Comparison of ENCODE assay signal across 8 cellular contexts in genomic region chr9:70601000-70601929, GRCh38.
A peak's percentile ranks its signal among the peaks of the same experiment; 100 is the strongest.
DNase-seq lines count a peak whose midpoint lies in the region; ATAC-seq and TF ChIP-seq lines count a peak whose summit lies in the region.

No MANE protein-coding gene starts in this region.

- TF ChIP-seq POLR2A in Peyer's patch (IDR thresholded peaks at IDR 0.05), result no peak

- no peaks in the 10 kb centered on the region for H3K9me2 ChIP-seq in GM23248 (ENCODE audit: insufficient read depth)

- peaks cover 25% of the 10 kb centered on the region for H3K4me1 ChIP-seq in GM23248 (ENCODE audit: insufficient read depth)
- H3K4me1 ChIP-seq in Peyer's patch, result peaks cover 0 to 21% (median 0%) of the 10 kb centered on the region in 4 donors
- peaks cover 0 to 7% of the 10 kb centered on the region in 2 donors for H3K4me1 ChIP-seq in esophagus (ENCODE audit: control insufficient read depth in 2 of 2, insufficient read depth in 2 of 2, low read length in 1 of 2)
- H3K4me1 ChIP-seq in muscle layer of colon (ENCODE audit: insufficient read depth, low read length), result peaks cover 33% of the 10 kb centered on the region

- CTCF ChIA-PET in activated CD4-positive, alpha-beta T cell treated with anti-CD3 and anti-CD28 coated beads, Interleukin-2, amount 10 ng/mL, durations not matched to agents 7 days and 5 days (lab: Charles Lee), result interaction anchor here (0.6 to 1.8 kb wide), 12 partner anchors 8 to 648 kb away, joined by 3 to 10 read pairs (median 4); no protein-coding TSS in a partner anchor

- H3K4me1 Mint-ChIP-seq in stimulated activated naive B cell treated with anti-CD40 and anti-IgM and Interleukin-4, amounts not matched to agents 10 μg/mL and 1 μg/mL and 100 μg/mL, for 72 hours, result peaks cover 0 to 2% of the 10 kb centered on the region in 2 donors
- peaks cover 12% of the 10 kb centered on the region for H3K4me1 Mint-ChIP-seq in stimulated activated naive CD8-positive, alpha-beta T cell treated with anti-CD3 and anti-CD28 coated beads, Interleukin-15, amount 100 ng/mL, for 72 hours
- peaks cover 6% of the 10 kb centered on the region for H3K4me1 Mint-ChIP-seq in activated CD4-positive, alpha-beta T cell treated with anti-CD3 and anti-CD28 coated beads, Interleukin-2, amount 10 ng/mL, durations not matched to agents 7 days and 5 days

- no peaks in the 10 kb centered on the region for H3K36me3 ChIP-seq in GM23248 (ENCODE audit: low read depth)
- no peaks in the 10 kb centered on the region for H3K36me3 ChIP-seq in Peyer's patch
- H3K36me3 ChIP-seq in esophagus (ENCODE audit: control insufficient read depth in 2 of 2, insufficient read depth in 2 of 2, low read length in 1 of 2), result no peaks in the 10 kb centered on the region
- H3K36me3 ChIP-seq in muscle layer of colon (ENCODE audit: insufficient read depth, low read length), result no peaks in the 10 kb centered on the region

- in situ Hi-C loops in GM23248 (cut with MboI), result loop anchor here (10.0 kb wide), 1 partner anchor 246 kb away; no protein-coding TSS in a partner anchor

- peak overlapping the region; percentile 72 for H3K4me2 ChIP-seq in GM23248 (ENCODE audit: unreplicated experiment)

- 2 to 3% methylated on average over 30 of the region's 30 CpGs for WGBS in GM23248 (ENCODE audit: low coverage in 1 of 2, low lambda C conversion rate in 2 of 2, missing lambda C conversion rate in 2 of 2), 2 experiments
- WGBS in esophagus, 2 donors, result 31 to 35% methylated on average over 30 of the region's 30 CpGs

- DNase-seq in GM23248 (peak; percentile 96), Peyer's patch (peak; percentile 41 to 90 (median 82))
- no peak for DNase-seq in stimulated activated naive B cell treated with anti-CD40 and anti-IgM and Interleukin-4, amounts not matched to agents 10 μg/mL and 1 μg/mL and 100 μg/mL, for 72 hours
- DNase-seq in stimulated activated naive CD8-positive, alpha-beta T cell treated with anti-CD3 and anti-CD28 coated beads, Interleukin-15, amount 100 ng/mL, for 72 hours, result no peak
- no peak for DNase-seq in activated CD4-positive, alpha-beta T cell treated with anti-CD3 and anti-CD28 coated beads, Interleukin-2, amount 10 ng/mL, durations not matched to agents 7 days and 5 days

- peak overlapping the region; percentile 96 for H3K9ac ChIP-seq in GM23248
- H3K9ac ChIP-seq in muscle layer of colon (ENCODE audit: low read length), result peak overlapping the region; percentile 57

- H3K36me3 Mint-ChIP-seq in stimulated activated naive B cell treated with anti-CD40 and anti-IgM and Interleukin-4, amounts not matched to agents 10 μg/mL and 1 μg/mL and 100 μg/mL, for 72 hours, result no peaks in the 10 kb centered on the region
- no peaks in the 10 kb centered on the region for H3K36me3 Mint-ChIP-seq in activated CD4-positive, alpha-beta T cell treated with anti-CD3 and anti-CD28 coated beads, Interleukin-2, amount 10 ng/mL, durations not matched to agents 7 days and 5 days (ENCODE audit: low read depth)

- peak overlapping the region; percentile 61 for H2AFZ ChIP-seq in GM23248

- H3K9me3 ChIP-seq in GM23248 (ENCODE audit: low read depth), result no peaks in the 10 kb centered on the region
- H3K9me3 ChIP-seq in Peyer's patch, result no peaks in the 10 kb centered on the region
- H3K9me3 ChIP-seq in esophagus (ENCODE audit: control insufficient read depth in 2 of 2, insufficient read depth in 1 of 2, low read depth in 1 of 2, low read length in 1 of 2), result no peaks in the 10 kb centered on the region
- no peaks in the 10 kb centered on the region for H3K9me3 ChIP-seq in muscle layer of colon (ENCODE audit: low read length)

- POLR2A ChIA-PET in activated CD4-positive, alpha-beta T cell treated with anti-CD3 and anti-CD28 coated beads, Interleukin-2, amount 10 ng/mL, durations not matched to agents 7 days and 5 days (lab: Charles Lee), result interaction anchor here (1.2 kb wide), 1 partner anchor 249 kb away, joined by 3 read pairs; no protein-coding TSS in a partner anchor

- no peak for ATAC-seq in stimulated activated naive B cell treated with anti-CD40 and anti-IgM and Interleukin-4, amounts not matched to agents 10 μg/mL and 1 μg/mL and 100 μg/mL, for 72 hours (replicated peaks)
- ATAC-seq in stimulated activated naive CD8-positive, alpha-beta T cell treated with anti-CD3 and anti-CD28 coated beads, Interleukin-15, amount 100 ng/mL, for 72 hours, result no peak
- no peak for ATAC-seq in HG02870 (IDR thresholded peaks at IDR 0.05; ENCODE audit: unreplicated experiment)

- no peaks in the 10 kb centered on the region for H3K9me3 Mint-ChIP-seq in stimulated activated naive B cell treated with anti-CD40 and anti-IgM and Interleukin-4, amounts not matched to agents 10 μg/mL and 1 μg/mL and 100 μg/mL, for 72 hours
- no peaks in the 10 kb centered on the region for H3K9me3 Mint-ChIP-seq in stimulated activated naive CD8-positive, alpha-beta T cell treated with anti-CD3 and anti-CD28 coated beads, Interleukin-15, amount 100 ng/mL, for 72 hours
- H3K9me3 Mint-ChIP-seq in activated CD4-positive, alpha-beta T cell treated with anti-CD3 and anti-CD28 coated beads, Interleukin-2, amount 10 ng/mL, durations not matched to agents 7 days and 5 days, result no peaks in the 10 kb centered on the region

- no peak overlapping the region for H3K27ac Mint-ChIP-seq in stimulated activated naive B cell treated with anti-CD40 and anti-IgM and Interleukin-4, amounts not matched to agents 10 μg/mL and 1 μg/mL and 100 μg/mL, for 72 hours
- no peak overlapping the region for H3K27ac Mint-ChIP-seq in stimulated activated naive CD8-positive, alpha-beta T cell treated with anti-CD3 and anti-CD28 coated beads, Interleukin-15, amount 100 ng/mL, for 72 hours
- no peak overlapping the region for H3K27ac Mint-ChIP-seq in activated CD4-positive, alpha-beta T cell treated with anti-CD3 and anti-CD28 coated beads, Interleukin-2, amount 10 ng/mL, durations not matched to agents 7 days and 5 days

- no peak overlapping the region for H3K4me3 Mint-ChIP-seq in stimulated activated naive B cell treated with anti-CD40 and anti-IgM and Interleukin-4, amounts not matched to agents 10 μg/mL and 1 μg/mL and 100 μg/mL, for 72 hours
- H3K4me3 Mint-ChIP-seq in stimulated activated naive CD8-positive, alpha-beta T cell treated with anti-CD3 and anti-CD28 coated beads, Interleukin-15, amount 100 ng/mL, for 72 hours, result no peak overlapping the region
- no peak overlapping the region for H3K4me3 Mint-ChIP-seq in activated CD4-positive, alpha-beta T cell treated with anti-CD3 and anti-CD28 coated beads, Interleukin-2, amount 10 ng/mL, durations not matched to agents 7 days and 5 days

- H3K27ac ChIP-seq in GM23248 (peak overlapping the region; percentile 100), Peyer's patch (peak overlapping the region; percentile 65 to 87 (median 76)), esophagus (ENCODE audit: low read depth in 2 of 2, low read length in 1 of 2) (peak overlapping the region; percentile 57 to 89), muscle layer of colon (ENCODE audit: low read depth, low read length) (peak overlapping the region; percentile 96)

- H3K4me3 ChIP-seq in GM23248, result peak overlapping the region; percentile 61
- peak overlapping the region in 1 of 4 donors; percentile 11 for H3K4me3 ChIP-seq in Peyer's patch
- no peak overlapping the region for H3K4me3 ChIP-seq in esophagus (ENCODE audit: low read depth in 1 of 2, low read length in 2 of 2)
- H3K4me3 ChIP-seq in muscle layer of colon (ENCODE audit: low read depth in 1 of 2, low read length in 2 of 2), result no peak overlapping the region

- no peaks in the 10 kb centered on the region for H3K27me3 ChIP-seq in GM23248 (replicated peaks; ENCODE audit: insufficient read depth)
- no peaks in the 10 kb centered on the region for H3K27me3 ChIP-seq in Peyer's patch
- H3K27me3 ChIP-seq in esophagus (ENCODE audit: control insufficient read depth in 1 of 2, insufficient read depth in 2 of 2, low read length in 2 of 2), result no peaks in the 10 kb centered on the region
- no peaks in the 10 kb centered on the region for H3K27me3 ChIP-seq in muscle layer of colon (ENCODE audit: control insufficient read depth in 1 of 2, insufficient read depth in 2 of 2, low read length in 2 of 2)

- H3K27me3 Mint-ChIP-seq in stimulated activated naive B cell treated with anti-CD40 and anti-IgM and Interleukin-4, amounts not matched to agents 10 μg/mL and 1 μg/mL and 100 μg/mL, for 72 hours, result peaks cover 0 to 8% of the 10 kb centered on the region in 2 donors
- no peaks in the 10 kb centered on the region for H3K27me3 Mint-ChIP-seq in stimulated activated naive CD8-positive, alpha-beta T cell treated with anti-CD3 and anti-CD28 coated beads, Interleukin-15, amount 100 ng/mL, for 72 hours
- no peaks in the 10 kb centered on the region for H3K27me3 Mint-ChIP-seq in activated CD4-positive, alpha-beta T cell treated with anti-CD3 and anti-CD28 coated beads, Interleukin-2, amount 10 ng/mL, durations not matched to agents 7 days and 5 days

- peaks cover 20% of the 10 kb centered on the region for H3F3A ChIP-seq in GM23248 (ENCODE audit: insufficient read depth)

- no peaks in the 10 kb centered on the region for H4K20me1 ChIP-seq in GM23248 (ENCODE audit: insufficient read depth)

- no peak for TF ChIP-seq CTCF in Peyer's patch (IDR thresholded peaks at IDR 0.05)

- H3K79me2 ChIP-seq in GM23248 (ENCODE audit: insufficient read depth), result no peaks in the 10 kb centered on the region

Comparison
In these comparisons a context has a peak if more than half of its experiments do, and no peak if none do; other contexts are left out.
1. DNase-seq: peak in GM23248 (single experiment) and Peyer's patch (3 of 3); none in stimulated activated naive B cell treated with anti-CD40 and anti-IgM and Interleukin-4, amounts not matched to agents 10 μg/mL and 1 μg/mL and 100 μg/mL, for 72 hours (single experiment), stimulated activated naive CD8-positive, alpha-beta T cell treated with anti-CD3 and anti-CD28 coated beads, Interleukin-15, amount 100 ng/mL, for 72 hours (0 of 2) and activated CD4-positive, alpha-beta T cell treated with anti-CD3 and anti-CD28 coated beads, Interleukin-2, amount 10 ng/mL, durations not matched to agents 7 days and 5 days (single experiment).
2. Peak in every context shown above with its lines, with median percentiles within 50 percentile points of each other: H3K27ac ChIP-seq.